8 cellular contexts compared by ENCODE assay signal in the genomic region with DNA sequence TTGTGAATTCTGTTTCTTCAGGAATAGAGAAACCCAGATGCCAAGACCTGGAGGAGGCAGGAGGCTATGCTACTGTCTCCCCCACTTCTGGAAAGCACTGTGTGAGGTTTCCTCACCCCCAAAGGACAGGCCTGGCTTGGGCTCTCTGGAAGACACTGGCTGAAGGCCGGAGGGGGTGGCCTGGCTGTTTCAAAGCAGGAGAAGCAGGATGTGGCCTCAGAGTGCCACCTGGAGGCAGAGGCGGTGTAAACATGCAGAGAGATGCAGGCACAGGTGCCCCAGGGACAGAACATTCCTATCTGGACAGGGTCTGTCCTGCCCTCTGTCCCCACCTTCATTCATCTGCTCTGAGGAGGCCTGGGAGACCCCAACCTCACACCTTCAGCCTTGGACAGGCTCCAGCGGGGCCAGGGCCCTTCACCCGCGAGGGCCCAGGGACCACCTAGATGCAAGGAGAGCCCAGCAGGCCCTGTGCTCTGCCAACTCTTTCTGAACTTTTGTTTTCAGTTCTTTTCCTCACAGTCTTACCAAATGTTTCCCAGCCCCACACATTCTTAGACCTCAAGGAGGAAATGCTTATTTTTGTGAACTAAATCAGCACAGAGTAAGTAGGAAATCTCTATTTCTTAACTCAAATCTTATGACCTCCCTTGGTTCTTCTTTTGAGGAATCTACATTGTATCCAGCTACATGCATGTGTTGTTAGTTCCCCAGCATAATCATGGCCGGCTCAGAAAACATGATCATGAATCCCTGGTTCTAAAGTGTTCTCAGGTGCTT.
DNase-seq lines count a peak whose midpoint lies in the region; ATAC-seq, FAIRE-seq and TF ChIP-seq lines count a peak whose summit lies in the region.

No MANE protein-coding gene starts in this region.

- H3K4me2 ChIP-seq in A549: no peak overlapping the region

- H3K4me3 ChIP-seq in A549 (no peak overlapping the region), GM12864 (ENCODE audit: low read depth, low read length) (no peak overlapping the region)

- no peak for TF ChIP-seq POLR2A in A549 (IDR thresholded peaks at IDR 0.05; ENCODE audit: low read length)

- no peaks in the 10 kb centered on the region for H3K9me3 ChIP-seq in A549

- CTCF ChIA-PET in A549 (lab: Yijun Ruan, JAX): interaction anchor here (1.1 to 4.0 kb wide), 5 partner anchors 424 to 685 kb away, joined by 5 to 25 read pairs (median 7); no protein-coding TSS in a partner anchor

- ATAC-seq in A549 (peak; percentile 80 to 90; a peak in 5 of 6 replicates), HG02870 (IDR thresholded peaks at IDR 0.05; ENCODE audit: unreplicated experiment) (no peak)

- H3K27ac ChIP-seq in A549: no peak overlapping the region

- POLR2A ChIA-PET in A549 (lab: Yijun Ruan, JAX): no interaction called here

- H3K4me1 ChIP-seq in A549: no peaks in the 10 kb centered on the region

- WGBS in A549 (ENCODE audit: missing lambda C conversion rate): 31% methylated on average over 5 of the region's 6 CpGs

- no peak for TF ChIP-seq EP300 in A549 (IDR thresholded peaks at IDR 0.05)
- TF ChIP-seq EP300 in Ishikawa (IDR thresholded peaks at IDR 0.05; ENCODE audit: borderline replicate concordance): no peak

- DNase-seq in A549 (ENCODE audit: low read depth in 1 of 2, low spot score in 1 of 2) (peak; percentile 43 to 51), GM12864 (ENCODE audit: low read depth) (no peak), SW480 (ENCODE audit: low spot score) (peak; percentile 60), T47D (ENCODE audit: low read depth in 1 of 2, low spot score in 1 of 2) (peak; percentile 37 to 83), inferior parietal cortex (ENCODE audit: extremely low spot score) (peak; percentile 46)
- DNase-seq in stimulated activated CD4-positive, alpha-beta T cell treated with anti-CD3 and anti-CD28 coated beads, Interleukin-1b, Interleukin-23, amount 100 ng/mL, for 4 hours (ENCODE audit: low read depth in 2 of 2): peak; percentile 15 to 32

- TF ChIP-seq CTCF in A549 (IDR thresholded peaks at IDR 0.05) (peak; percentile 76), GM12864 (IDR thresholded peaks at IDR 0.05; ENCODE audit: low read depth, low read length, missing control alignments) (peak; percentile 86)

- TF ChIP-seq RAD21 in A549 (conservative IDR thresholded peaks at IDR 0.05 in 1 of 2, IDR thresholded peaks at IDR 0.05 in 1 of 2): peak; percentile 86 to 90
- peak; percentile 96 for TF ChIP-seq RAD21 in Ishikawa (IDR thresholded peaks at IDR 0.05; ENCODE audit: low read depth)

- no peak for FAIRE-seq in A549 (lab: Jason Lieb, UNC)

- in situ Hi-C loops in T47D (cut with HindIII; ENCODE audit: low pct_unique_long_range_greater_than_20kb, low sequenced_read_pairs): no loop called here

TF ChIP-seq in A549, 52 proteins besides CTCF, POLR2A, EP300 and RAD21:
- peak; percentile 83 for TF ChIP-seq SMC3 (IDR thresholded peaks at IDR 0.05)
- TF ChIP-seq FOSL2 (IDR thresholded peaks at IDR 0.05): no peak
- TF ChIP-seq FOSL2 (CRISPR knock-in tag; IDR thresholded peaks at IDR 0.05): no peak
- TF ChIP-seq, protein P1, sequence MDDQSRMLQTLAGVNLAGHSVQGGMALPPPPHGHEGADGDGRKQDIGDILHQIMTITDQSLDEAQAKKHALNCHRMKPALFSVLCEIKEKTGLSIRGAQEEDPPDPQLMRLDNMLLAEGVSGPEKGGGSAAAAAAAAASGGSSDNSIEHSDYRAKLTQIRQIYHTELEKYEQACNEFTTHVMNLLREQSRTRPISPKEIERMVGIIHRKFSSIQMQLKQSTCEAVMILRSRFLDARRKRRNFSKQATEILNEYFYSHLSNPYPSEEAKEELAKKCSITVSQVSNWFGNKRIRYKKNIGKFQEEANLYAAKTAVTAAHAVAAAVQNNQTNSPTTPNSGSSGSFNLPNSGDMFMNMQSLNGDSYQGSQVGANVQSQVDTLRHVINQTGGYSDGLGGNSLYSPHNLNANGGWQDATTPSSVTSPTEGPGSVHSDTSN (IDR thresholded peaks at IDR 0.05): no peak
- TF ChIP-seq RNF2 (IDR thresholded peaks at IDR 0.05; ENCODE audit: borderline replicate concordance, low read depth): no peak
TF ChIP-seq in A549: peak in this region for 1.

TF ChIP-seq in Ishikawa, 13 proteins besides CTCF, POLR2A, EP300 and RAD21:
- TF ChIP-seq CREB1 (IDR thresholded peaks at IDR 0.05; ENCODE audit: low read depth) (no peak), USF1 (IDR thresholded peaks at IDR 0.05) (no peak), CEBPB (IDR thresholded peaks at IDR 0.05) (no peak), NFIC (IDR thresholded peaks at IDR 0.05) (no peak), EGR1 (IDR thresholded peaks at IDR 0.05) (no peak), TAF1 (IDR thresholded peaks at IDR 0.05; ENCODE audit: low read depth) (no peak), TEAD4 (IDR thresholded peaks at IDR 0.05) (no peak), ZBTB7A (IDR thresholded peaks at IDR 0.05; ENCODE audit: low read depth) (no peak)
- TF ChIP-seq, protein P2, sequence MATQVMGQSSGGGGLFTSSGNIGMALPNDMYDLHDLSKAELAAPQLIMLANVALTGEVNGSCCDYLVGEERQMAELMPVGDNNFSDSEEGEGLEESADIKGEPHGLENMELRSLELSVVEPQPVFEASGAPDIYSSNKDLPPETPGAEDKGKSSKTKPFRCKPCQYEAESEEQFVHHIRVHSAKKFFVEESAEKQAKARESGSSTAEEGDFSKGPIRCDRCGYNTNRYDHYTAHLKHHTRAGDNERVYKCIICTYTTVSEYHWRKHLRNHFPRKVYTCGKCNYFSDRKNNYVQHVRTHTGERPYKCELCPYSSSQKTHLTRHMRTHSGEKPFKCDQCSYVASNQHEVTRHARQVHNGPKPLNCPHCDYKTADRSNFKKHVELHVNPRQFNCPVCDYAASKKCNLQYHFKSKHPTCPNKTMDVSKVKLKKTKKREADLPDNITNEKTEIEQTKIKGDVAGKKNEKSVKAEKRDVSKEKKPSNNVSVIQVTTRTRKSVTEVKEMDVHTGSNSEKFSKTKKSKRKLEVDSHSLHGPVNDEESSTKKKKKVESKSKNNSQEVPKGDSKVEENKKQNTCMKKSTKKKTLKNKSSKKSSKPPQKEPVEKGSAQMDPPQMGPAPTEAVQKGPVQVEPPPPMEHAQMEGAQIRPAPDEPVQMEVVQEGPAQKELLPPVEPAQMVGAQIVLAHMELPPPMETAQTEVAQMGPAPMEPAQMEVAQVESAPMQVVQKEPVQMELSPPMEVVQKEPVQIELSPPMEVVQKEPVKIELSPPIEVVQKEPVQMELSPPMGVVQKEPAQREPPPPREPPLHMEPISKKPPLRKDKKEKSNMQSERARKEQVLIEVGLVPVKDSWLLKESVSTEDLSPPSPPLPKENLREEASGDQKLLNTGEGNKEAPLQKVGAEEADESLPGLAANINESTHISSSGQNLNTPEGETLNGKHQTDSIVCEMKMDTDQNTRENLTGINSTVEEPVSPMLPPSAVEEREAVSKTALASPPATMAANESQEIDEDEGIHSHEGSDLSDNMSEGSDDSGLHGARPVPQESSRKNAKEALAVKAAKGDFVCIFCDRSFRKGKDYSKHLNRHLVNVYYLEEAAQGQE (IDR thresholded peaks at IDR 0.05; ENCODE audit: low read depth): no peak
- TF ChIP-seq, protein P3, sequence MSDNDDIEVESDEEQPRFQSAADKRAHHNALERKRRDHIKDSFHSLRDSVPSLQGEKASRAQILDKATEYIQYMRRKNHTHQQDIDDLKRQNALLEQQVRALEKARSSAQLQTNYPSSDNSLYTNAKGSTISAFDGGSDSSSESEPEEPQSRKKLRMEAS (IDR thresholded peaks at IDR 0.05): no peak
